ENCODE assay signal across 16 cellular contexts in genomic region chr7:30116771-30117170, GRCh38. TPM values are rescaled to one million over a fixed set of nuclear protein-coding genes. Genes with fewer than 3 reads are reported as not detected.
DNase-seq lines count a peak whose midpoint lies in the region; ATAC-seq, FAIRE-seq and TF ChIP-seq lines count a peak whose summit lies in the region.
"Had no signal": no experiment of that assay in that cellular context is flagged by ENCODE, and none has a peak within 500 bp of the region (broad histone marks: within the 10 kb centered on the region; RNA-seq: fewer than 3 reads in every experiment).

No MANE protein-coding gene starts in this region.

- H3K36me3 ChIP-seq in left lung (no peaks in the 10 kb centered on the region), subcutaneous abdominal adipose tissue (ENCODE audit: control insufficient read depth in 5 of 5, insufficient read depth in 5 of 5, low read length in 5 of 5) (peaks cover 0 to 3% (median 0%) of the 10 kb centered on the region in 5 donors)
- H3K36me3 ChIP-seq: MG63 had no signal

- H3K4me1 ChIP-seq in left lung (no peaks in the 10 kb centered on the region), subcutaneous abdominal adipose tissue (ENCODE audit: control insufficient read depth in 5 of 5, insufficient read depth in 5 of 5, low read length in 5 of 5) (peaks cover 18 to 39% (median 28%) of the 10 kb centered on the region in 5 donors)
- H3K4me1 ChIP-seq: foreskin keratinocyte had no signal

- H3K27ac ChIP-seq in coronary artery, result peak overlapping the region; percentile 44 to 79
- H3K27ac ChIP-seq in left lung, result no peak overlapping the region
- peak overlapping the region; percentile 69 for H3K27ac ChIP-seq in subcutaneous abdominal adipose tissue (ENCODE audit: low read depth, low read length)
- H3K27ac ChIP-seq: foreskin keratinocyte had no signal

- H3K9me3 ChIP-seq in left lung (peaks cover 4 to 13% of the 10 kb centered on the region in 2 donors), subcutaneous abdominal adipose tissue (ENCODE audit: control insufficient read depth in 5 of 5, low read length in 5 of 5) (peaks cover 5 to 9% (median 7%) of the 10 kb centered on the region in 5 donors)

- H3K27me3 ChIP-seq in left lung (no peaks in the 10 kb centered on the region), subcutaneous abdominal adipose tissue (ENCODE audit: control insufficient read depth in 5 of 5, insufficient read depth in 4 of 5, low read length in 5 of 5) (no peaks in the 10 kb centered on the region)
- H3K27me3 ChIP-seq: foreskin keratinocyte, MG63 had no signal

- H3K9me3 Mint-ChIP-seq in activated naive CD4-positive, alpha-beta T cell treated with anti-CD3 and anti-CD28 coated beads, Interleukin-2, amount 50 U/mL, for 72 hours, result peaks cover 12 to 15% of the 10 kb centered on the region in 2 donors
- peaks cover 15% of the 10 kb centered on the region for H3K9me3 Mint-ChIP-seq in activated T-cell treated with anti-CD3 and anti-CD28 coated beads, Interleukin-2, amount 50 U/mL, for 4 hours

- no peak for DNase-seq in GM18507 (ENCODE audit: extremely low spot score, insufficient read length, low read depth)
- DNase-seq in coronary artery (ENCODE audit: low spot score), result peak; percentile 86
- no peak for DNase-seq in left lung
- DNase-seq in activated naive CD4-positive, alpha-beta T cell treated with anti-CD3 and anti-CD28 coated beads, Interleukin-2, amount 50 U/mL, for 72 hours (ENCODE audit: low spot score in 2 of 2), result no peak
- no peak for DNase-seq in dermis blood vessel endothelial cell
- DNase-seq in activated T-cell treated with anti-CD3 and anti-CD28 coated beads, Interleukin-2, amount 50 U/mL, for 4 hours, result no peak
- DNase-seq in left colon, result no peak
- DNase-seq: activated gamma-delta T cell treated with Interleukin-2 at 50 U/mL for 16 hours; CD8-positive, alpha-beta T cell; MG63; NCI-H510A treated with DMSO at 0.1 percent for 48 hours; stimulated activated CD4-positive, alpha-beta T cell treated with anti-CD3 and anti-CD28 coated beads, Interleukin-4, amount 100 ng/mL, for 4 hours had no signal

- H3K4me3 Mint-ChIP-seq in activated T-cell treated with anti-CD3 and anti-CD28 coated beads, Interleukin-2, amount 50 U/mL, for 4 hours, result no peak overlapping the region
- H3K4me3 Mint-ChIP-seq: CD8-positive, alpha-beta T cell; stimulated activated naive CD8-positive, alpha-beta T cell treated with anti-CD3 and anti-CD28 coated beads, Interleukin-15, Interleukin-2, amounts not matched to agents 100 ng/mL and 50 ng/mL, for 24 hours; T-helper 2 cell treated with Interferon-gamma antibody and Interleukin-4, amounts not matched to agents 5 μg/mL and 100 μg/mL, for 36 hours had no signal

- no peaks in the 10 kb centered on the region for H3K27me3 Mint-ChIP-seq in activated T-cell treated with anti-CD3 and anti-CD28 coated beads, Interleukin-2, amount 50 U/mL, for 4 hours (ENCODE audit: low read depth)
- H3K27me3 Mint-ChIP-seq: stimulated activated naive CD8-positive, alpha-beta T cell treated with anti-CD3 and anti-CD28 coated beads, Interleukin-15, Interleukin-2, amounts not matched to agents 100 ng/mL and 50 ng/mL, for 24 hours had no signal

- TF ChIP-seq CTCF in coronary artery (IDR thresholded peaks at IDR 0.05) (no peak), left lung (IDR thresholded peaks at IDR 0.05) (no peak)

- no peak overlapping the region for H3K27ac Mint-ChIP-seq in activated naive CD4-positive, alpha-beta T cell treated with anti-CD3 and anti-CD28 coated beads, Interleukin-2, amount 50 U/mL, for 72 hours
- H3K27ac Mint-ChIP-seq: CD8-positive, alpha-beta T cell; stimulated activated naive CD8-positive, alpha-beta T cell treated with anti-CD3 and anti-CD28 coated beads, Interleukin-15, Interleukin-2, amounts not matched to agents 100 ng/mL and 50 ng/mL, for 24 hours; T-helper 2 cell treated with Interferon-gamma antibody and Interleukin-4, amounts not matched to agents 5 μg/mL and 100 μg/mL, for 36 hours had no signal

- ATAC-seq in left lung (peak; percentile 64), left colon (no peak)
- ATAC-seq in activated naive CD4-positive, alpha-beta T cell treated with anti-CD3 and anti-CD28 coated beads, Interleukin-2, amount 50 U/mL, for 72 hours, result no peak
- no peak for ATAC-seq in activated T-cell treated with anti-CD3 and anti-CD28 coated beads, Interleukin-2, amount 50 U/mL, for 4 hours
- ATAC-seq: CD8-positive, alpha-beta T cell; foreskin keratinocyte had no signal

- H3K4me3 ChIP-seq in coronary artery (peak overlapping the region; percentile 8), left lung (no peak overlapping the region), subcutaneous abdominal adipose tissue (ENCODE audit: low read depth in 1 of 5, low read length in 5 of 5) (no peak overlapping the region)
- H3K4me3 ChIP-seq: MG63 had no signal

- intact Hi-C loops in left lung (cut with DNase I), result no loop called here
- intact Hi-C loops in left colon (cut with DNase I, micrococcal nuclease), result no loop called here

- H3K4me1 Mint-ChIP-seq in activated T-cell treated with anti-CD3 and anti-CD28 coated beads, Interleukin-2, amount 50 U/mL, for 4 hours (ENCODE audit: low read depth), result peaks cover 6% of the 10 kb centered on the region

- H3K36me3 Mint-ChIP-seq in activated naive CD4-positive, alpha-beta T cell treated with anti-CD3 and anti-CD28 coated beads, Interleukin-2, amount 50 U/mL, for 72 hours, result peaks cover 3 to 27% of the 10 kb centered on the region in 2 donors
- H3K36me3 Mint-ChIP-seq in activated T-cell treated with anti-CD3 and anti-CD28 coated beads, Interleukin-2, amount 50 U/mL, for 4 hours (ENCODE audit: insufficient read depth), result peaks cover 9% of the 10 kb centered on the region

- H3K9ac ChIP-seq in subcutaneous abdominal adipose tissue (ENCODE audit: low read length in 5 of 5), result peak overlapping the region in 2 of 5 donors; percentile 4 to 49

- FAIRE-seq in GM18507 (lab: Jason Lieb, UNC), result peak; percentile 35

RNA-seq across cellular contexts. Expression of gene MTURN, which starts 18.0 kb away (rescaled TPM):
- 10 to 100 TPM; 15.6 to 18.2 TPM for total RNA-seq in left lung
- 1 to 10 TPM; 4.7 to 8.1 TPM for total RNA-seq in activated naive CD4-positive, alpha-beta T cell treated with anti-CD3 and anti-CD28 coated beads, Interleukin-2, amount 50 U/mL, for 72 hours
- 11.4 and 13.9 TPM in 2 replicates for total RNA-seq in dermis blood vessel endothelial cell
- 1 to 10 TPM; 2.9 to 3.3 (median 3.3) TPM for total RNA-seq in activated T-cell treated with anti-CD3 and anti-CD28 coated beads, Interleukin-2, amount 50 U/mL, for 4 hours
- 10 to 100 TPM in 1 of 2 donors, 1 to 10 TPM in 1; 8.7 to 15.2 TPM for total RNA-seq in left colon

Comparison
In these comparisons a context has a peak if more than half of its experiments do, and no peak if none do; other contexts are left out.
1. H3K27ac ChIP-seq: peak in coronary artery (2 of 2) and subcutaneous abdominal adipose tissue (single experiment); none in left lung (0 of 2).